1 cellular context compared by ENCODE assay signal in the genomic region with DNA sequence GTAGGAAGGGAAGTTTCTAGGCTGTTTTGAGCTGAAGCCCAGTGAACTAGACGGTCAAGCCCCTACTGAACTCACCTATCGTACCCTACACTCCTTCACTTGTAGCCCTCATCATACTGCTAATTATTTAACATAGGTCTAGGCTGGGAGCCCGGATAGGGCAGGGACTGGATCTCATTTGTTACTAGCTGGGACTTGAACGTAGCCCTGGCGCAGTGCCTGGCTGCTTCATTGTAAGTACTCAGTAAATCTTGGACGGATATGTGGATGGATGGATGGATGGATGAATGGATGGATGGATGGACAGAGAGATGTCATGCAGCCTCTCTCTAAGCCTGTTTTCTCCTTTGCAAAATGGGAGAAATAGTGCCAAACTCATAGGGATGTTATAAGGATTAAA.
TF ChIP-seq lines count a peak whose summit lies in the region.

No MANE protein-coding gene starts in this region.

TF ChIP-seq in HepG2, 621 proteins besides CTCF, POLR2A, EP300 and RAD21 (continued from another document):
- TF ChIP-seq, protein P1, sequence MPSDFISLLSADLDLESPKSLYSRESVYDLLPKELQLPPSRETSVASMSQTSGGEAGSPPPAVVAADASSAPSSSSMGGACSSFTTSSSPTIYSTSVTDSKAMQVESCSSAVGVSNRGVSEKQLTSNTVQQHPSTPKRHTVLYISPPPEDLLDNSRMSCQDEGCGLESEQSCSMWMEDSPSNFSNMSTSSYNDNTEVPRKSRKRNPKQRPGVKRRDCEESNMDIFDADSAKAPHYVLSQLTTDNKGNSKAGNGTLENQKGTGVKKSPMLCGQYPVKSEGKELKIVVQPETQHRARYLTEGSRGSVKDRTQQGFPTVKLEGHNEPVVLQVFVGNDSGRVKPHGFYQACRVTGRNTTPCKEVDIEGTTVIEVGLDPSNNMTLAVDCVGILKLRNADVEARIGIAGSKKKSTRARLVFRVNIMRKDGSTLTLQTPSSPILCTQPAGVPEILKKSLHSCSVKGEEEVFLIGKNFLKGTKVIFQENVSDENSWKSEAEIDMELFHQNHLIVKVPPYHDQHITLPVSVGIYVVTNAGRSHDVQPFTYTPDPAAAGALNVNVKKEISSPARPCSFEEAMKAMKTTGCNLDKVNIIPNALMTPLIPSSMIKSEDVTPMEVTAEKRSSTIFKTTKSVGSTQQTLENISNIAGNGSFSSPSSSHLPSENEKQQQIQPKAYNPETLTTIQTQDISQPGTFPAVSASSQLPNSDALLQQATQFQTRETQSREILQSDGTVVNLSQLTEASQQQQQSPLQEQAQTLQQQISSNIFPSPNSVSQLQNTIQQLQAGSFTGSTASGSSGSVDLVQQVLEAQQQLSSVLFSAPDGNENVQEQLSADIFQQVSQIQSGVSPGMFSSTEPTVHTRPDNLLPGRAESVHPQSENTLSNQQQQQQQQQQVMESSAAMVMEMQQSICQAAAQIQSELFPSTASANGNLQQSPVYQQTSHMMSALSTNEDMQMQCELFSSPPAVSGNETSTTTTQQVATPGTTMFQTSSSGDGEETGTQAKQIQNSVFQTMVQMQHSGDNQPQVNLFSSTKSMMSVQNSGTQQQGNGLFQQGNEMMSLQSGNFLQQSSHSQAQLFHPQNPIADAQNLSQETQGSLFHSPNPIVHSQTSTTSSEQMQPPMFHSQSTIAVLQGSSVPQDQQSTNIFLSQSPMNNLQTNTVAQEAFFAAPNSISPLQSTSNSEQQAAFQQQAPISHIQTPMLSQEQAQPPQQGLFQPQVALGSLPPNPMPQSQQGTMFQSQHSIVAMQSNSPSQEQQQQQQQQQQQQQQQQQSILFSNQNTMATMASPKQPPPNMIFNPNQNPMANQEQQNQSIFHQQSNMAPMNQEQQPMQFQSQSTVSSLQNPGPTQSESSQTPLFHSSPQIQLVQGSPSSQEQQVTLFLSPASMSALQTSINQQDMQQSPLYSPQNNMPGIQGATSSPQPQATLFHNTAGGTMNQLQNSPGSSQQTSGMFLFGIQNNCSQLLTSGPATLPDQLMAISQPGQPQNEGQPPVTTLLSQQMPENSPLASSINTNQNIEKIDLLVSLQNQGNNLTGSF (CRISPR knock-in tag; IDR thresholded peaks at IDR 0.05) = no peak
